ENCODE assay signal across 10 cellular contexts in genomic region chr16:66974932-66975246, GRCh38. TPM values are rescaled to one million over a fixed set of nuclear protein-coding genes. Genes with fewer than 3 reads are reported as not detected.
A peak's percentile ranks its signal among the peaks of the same experiment; 100 is the strongest.
DNase-seq lines count a peak whose midpoint lies in the region; ATAC-seq lines count a peak whose summit lies in the region.
"Not testable (repeated sequence)": the region's sequence is repeated elsewhere in the genome, so short reads cannot be mapped to it uniquely, and the experiment has no call there.
"Had no signal": no experiment of that assay in that cellular context is flagged by ENCODE, and none has a peak within 500 bp of the region (broad histone marks: within the 10 kb centered on the region; RNA-seq: fewer than 3 reads in every experiment).

No MANE protein-coding gene starts in this region.

- H3K27me3 Mint-ChIP-seq in activated CD8-positive, alpha-beta T cell treated with anti-CD3 and anti-CD28 coated beads, Interleukin-2, amount 10 ng/mL, durations not matched to agents 7 days and 5 days (ENCODE audit: low read depth); effector memory CD8-positive, alpha-beta T cell: not testable (repeated sequence)

- CTCF ChIA-PET in activated CD8-positive, alpha-beta T cell treated with anti-CD3 and anti-CD28 coated beads, Interleukin-2, amount 10 ng/mL, durations not matched to agents 7 days and 5 days (lab: Charles Lee): interaction anchor here (0.9 to 7.5 kb wide), 9 partner anchors 8 to 210 kb away, joined by 3 to 95 read pairs (median 11); partner anchors contain the start of genes CES3, FBXL8 and TRADD

- H3K27ac Mint-ChIP-seq in activated CD8-positive, alpha-beta T cell treated with anti-CD3 and anti-CD28 coated beads, Interleukin-2, amount 10 ng/mL, durations not matched to agents 7 days and 5 days: peak overlapping the region; percentile 51
- peak overlapping the region in 1 of 2 donors; percentile 69 for H3K27ac Mint-ChIP-seq in effector memory CD8-positive, alpha-beta T cell

- POLR2A ChIA-PET in activated CD8-positive, alpha-beta T cell treated with anti-CD3 and anti-CD28 coated beads, Interleukin-2, amount 10 ng/mL, durations not matched to agents 7 days and 5 days (lab: Charles Lee): interaction anchor here (1.3 to 1.5 kb wide), 2 partner anchors 13 to 180 kb away, joined by 3 read pairs; no protein-coding TSS in a partner anchor

- DNase-seq in DMS153 (lab: John Stamatoyannopoulos, UW) (peak; percentile 54), NCI-H2029 treated with DMSO at 0.1 percent for 48 hours (lab: John Stamatoyannopoulos, UW) (peak; percentile 18), T-helper 22 cell (ENCODE audit: low read depth) (peak; percentile 31)
- DNase-seq in activated CD8-positive, alpha-beta T cell treated with anti-CD3 and anti-CD28 coated beads, Interleukin-2, amount 10 ng/mL, durations not matched to agents 7 days and 5 days: peak; percentile 60
- DNase-seq in activated effector memory CD4-positive, alpha-beta T cell treated with anti-CD3 and anti-CD28 coated beads, Interleukin-2, amount 50 U/mL, for 16 hours: peak; percentile 81
- DNase-seq in effector memory CD8-positive, alpha-beta T cell: peak; percentile 20 to 32 (median 23)
- peak; percentile 45 to 70 for DNase-seq in stimulated activated CD4-positive, alpha-beta T cell treated with anti-CD3 and anti-CD28 coated beads, Interleukin-15, amount 100 ng/mL, for 48 hours (ENCODE audit: low read depth in 2 of 2)
- DNase-seq in stimulated activated CD8-positive, alpha-beta memory T cell treated with anti-CD3 and anti-CD28 coated beads, Interleukin-4, amount 100 ng/mL, for 48 hours: peak; percentile 83

- not testable (repeated sequence) for H3K9me3 Mint-ChIP-seq in activated CD8-positive, alpha-beta T cell treated with anti-CD3 and anti-CD28 coated beads, Interleukin-2, amount 10 ng/mL, durations not matched to agents 7 days and 5 days (ENCODE audit: insufficient read depth); effector memory CD8-positive, alpha-beta T cell

- ATAC-seq in activated CD8-positive, alpha-beta T cell treated with anti-CD3 and anti-CD28 coated beads, Interleukin-2, amount 10 ng/mL, durations not matched to agents 7 days and 5 days; effector memory CD8-positive, alpha-beta T cell (replicated peaks): not testable (repeated sequence)

- H3K4me3 Mint-ChIP-seq in activated CD8-positive, alpha-beta T cell treated with anti-CD3 and anti-CD28 coated beads, Interleukin-2, amount 10 ng/mL, durations not matched to agents 7 days and 5 days: peak overlapping the region; percentile 59
- peak overlapping the region; percentile 78 to 79 for H3K4me3 Mint-ChIP-seq in effector memory CD8-positive, alpha-beta T cell

- not testable (repeated sequence) for H3K36me3 Mint-ChIP-seq in activated CD8-positive, alpha-beta T cell treated with anti-CD3 and anti-CD28 coated beads, Interleukin-2, amount 10 ng/mL, durations not matched to agents 7 days and 5 days (ENCODE audit: low read depth); effector memory CD8-positive, alpha-beta T cell (ENCODE audit: insufficient read depth)

- H3K4me1 Mint-ChIP-seq in activated CD8-positive, alpha-beta T cell treated with anti-CD3 and anti-CD28 coated beads, Interleukin-2, amount 10 ng/mL, durations not matched to agents 7 days and 5 days (ENCODE audit: low read depth): peaks cover 46% of the 10 kb centered on the region
- H3K4me1 Mint-ChIP-seq in effector memory CD8-positive, alpha-beta T cell (ENCODE audit: low read depth in 2 of 2): peaks cover 8 to 16% of the 10 kb centered on the region in 2 donors

RNA-seq across cellular contexts. Expression of gene CES4A, which starts 13.5 kb away (rescaled TPM):
- 10 to 100 TPM; 10.5 to 12.0 TPM for total RNA-seq in activated CD8-positive, alpha-beta T cell treated with anti-CD3 and anti-CD28 coated beads, Interleukin-2, amount 10 ng/mL, durations not matched to agents 7 days and 5 days
- total RNA-seq: M059J had no signal

RNA-seq across cellular contexts. Expression of gene CES3, which starts 13.8 kb away (rescaled TPM):
- total RNA-seq in activated CD8-positive, alpha-beta T cell treated with anti-CD3 and anti-CD28 coated beads, Interleukin-2, amount 10 ng/mL, durations not matched to agents 7 days and 5 days: 1 to 10 TPM; 2.4 to 4.3 TPM

RNA-seq across cellular contexts. Expression of gene CES2, which starts 39.6 kb away (rescaled TPM):
- 10 to 100 TPM; 29.7 to 34.0 TPM for total RNA-seq in activated CD8-positive, alpha-beta T cell treated with anti-CD3 and anti-CD28 coated beads, Interleukin-2, amount 10 ng/mL, durations not matched to agents 7 days and 5 days

RNA-seq across cellular contexts. Expression of gene CIAO2B, which starts 40.7 kb away (rescaled TPM):
- total RNA-seq in activated CD8-positive, alpha-beta T cell treated with anti-CD3 and anti-CD28 coated beads, Interleukin-2, amount 10 ng/mL, durations not matched to agents 7 days and 5 days: 100 to 1,000 TPM; 115 to 126 TPM

RNA-seq across cellular contexts. Expression of gene RRAD, which starts 49.6 kb away (rescaled TPM):
- under 1 TPM in 1 of 2 experiments, not detected in 1; 0.34 TPM for total RNA-seq in activated CD8-positive, alpha-beta T cell treated with anti-CD3 and anti-CD28 coated beads, Interleukin-2, amount 10 ng/mL, durations not matched to agents 7 days and 5 days
- total RNA-seq: H1 had no signal

Comparison
In these comparisons a context has a peak if more than half of its experiments do, and no peak if none do; other contexts are left out.
1. DNase-seq: peak in every context shown above with its lines; median percentile 83 in stimulated activated CD8-positive, alpha-beta memory T cell treated with anti-CD3 and anti-CD28 coated beads, Interleukin-4, amount 100 ng/mL, for 48 hours; 81 in activated effector memory CD4-positive, alpha-beta T cell treated with anti-CD3 and anti-CD28 coated beads, Interleukin-2, amount 50 U/mL, for 16 hours; 60 in activated CD8-positive, alpha-beta T cell treated with anti-CD3 and anti-CD28 coated beads, Interleukin-2, amount 10 ng/mL, durations not matched to agents 7 days and 5 days; 58 in stimulated activated CD4-positive, alpha-beta T cell treated with anti-CD3 and anti-CD28 coated beads, Interleukin-15, amount 100 ng/mL, for 48 hours; 54 in DMS153; 31 in T-helper 22 cell; 23 in effector memory CD8-positive, alpha-beta T cell; 18 in NCI-H2029 treated with DMSO at 0.1 percent for 48 hours.